In genomic region chr4:55650483-55650882, GRCh38 we compare ENCODE assay signal across 40 cellular contexts. TPM values are rescaled to one million over a fixed set of nuclear protein-coding genes. Genes with fewer than 3 reads are reported as not detected.
"Had no signal": no experiment of that assay in that cellular context is flagged by ENCODE, and none has a peak within 500 bp of the region (broad histone marks: within the 10 kb centered on the region; RNA-seq: fewer than 3 reads in every experiment).

No MANE protein-coding gene starts in this region.

- H3K27ac ChIP-seq: adrenal gland, ascending aorta, body of pancreas, brain microvascular endothelial cell, breast epithelium, cardiac muscle cell had no signal

- H3K4me1 ChIP-seq: adrenal gland, ascending aorta, body of pancreas, breast epithelium had no signal

- H3K27me3 ChIP-seq: adrenal gland, ascending aorta, body of pancreas, brain microvascular endothelial cell, breast epithelium, cardiac muscle cell had no signal

- H3K36me3 ChIP-seq: adrenal gland, ascending aorta, brain microvascular endothelial cell, breast epithelium, cardiac muscle cell had no signal

- H3K4me3 ChIP-seq: adrenal gland, ascending aorta, body of pancreas, breast epithelium, cardiac muscle cell had no signal

- FAIRE-seq: astrocyte, bronchial epithelial cell had no signal

- H3K9me3 ChIP-seq: adrenal gland, ascending aorta, body of pancreas, breast epithelium had no signal

- ATAC-seq: activated naive CD4-positive, alpha-beta T cell treated with anti-CD3 and anti-CD28 coated beads, Interleukin-2, amount 50 U/mL, for 72 hours; activated naive CD8-positive, alpha-beta T cell treated with anti-CD3 and anti-CD28 coated beads, Interleukin-2, amount 50 U/mL, for 24 hours; activated T-cell treated with anti-CD3 and anti-CD28 coated beads, Interleukin-2, amount 50 U/mL, for 4 hours; activated T-cell treated with anti-CD3 and anti-CD28 coated beads, Interleukin-2, amount 50 U/mL, for 72 hours; activated T-helper 17 cell treated with anti-CD3 and anti-CD28 coated beads, Interleukin-2, amount 50 U/mL, for 72 hours; body of pancreas had no signal

- DNase-seq: activated effector memory CD4-positive, alpha-beta T cell treated with anti-CD3 and anti-CD28 coated beads, Interleukin-2, amount 50 U/mL, for 16 hours; activated effector memory CD4-positive, alpha-beta T cell treated with Interleukin-2 at 50 U/mL for 16 hours; activated gamma-delta T cell; activated gamma-delta T cell treated with Interleukin-2 at 50 U/mL for 16 hours; activated naive CD4-positive, alpha-beta T cell; activated naive CD4-positive, alpha-beta T cell treated with anti-CD3 and anti-CD28 coated beads for 36 hours; activated naive CD4-positive, alpha-beta T cell treated with anti-CD3 and anti-CD28 coated beads, Interleukin-2, amount 10 ng/mL, durations not matched to agents 7 days and 5 days; activated naive CD4-positive, alpha-beta T cell treated with anti-CD3 and anti-CD28 coated beads, Interleukin-2, amount 50 U/mL, for 16 hours; activated naive CD4-positive, alpha-beta T cell treated with Interleukin-2 at 50 U/mL for 16 hours; activated naive CD8-positive, alpha-beta T cell treated with anti-CD3 and anti-CD28 coated beads for 36 hours; activated naive CD8-positive, alpha-beta T cell treated with anti-CD3 and anti-CD28 coated beads, Interleukin-2, amount 10 ng/mL, durations not matched to agents 7 days and 5 days; activated naive CD8-positive, alpha-beta T cell treated with anti-CD3 and anti-CD28 coated beads, Interleukin-2, amount 50 U/mL, for 24 hours; activated T-cell treated with anti-CD3 and anti-CD28 coated beads for 4 hours; activated T-cell treated with anti-CD3 and anti-CD28 coated beads, Interleukin-2, amount 50 U/mL, for 1 hour; activated T-cell treated with anti-CD3 and anti-CD28 coated beads, Interleukin-2, amount 50 U/mL, for 24 hours; activated T-cell treated with anti-CD3 and anti-CD28 coated beads, Interleukin-2, amount 50 U/mL, for 4 hours; activated T-cell treated with anti-CD3 and anti-CD28 coated beads, Interleukin-2, amount 50 U/mL, for 48 hours; activated T-cell treated with anti-CD3 and anti-CD28 coated beads, Interleukin-2, amount 50 U/mL, for 72 hours; adrenal gland; amniotic stem cell; amygdala; anterior cingulate cortex; aorta; body of pancreas; brain microvascular endothelial cell; caudate nucleus; central memory CD4-positive, alpha-beta T cell; cerebellar nuclear complex had no signal

RNA-seq across cellular contexts. Expression of gene NMU, which starts 14.4 kb away (rescaled TPM):
- total RNA-seq: activated naive CD4-positive, alpha-beta T cell treated with anti-CD3 and anti-CD28 coated beads for 36 hours; activated naive CD8-positive, alpha-beta T cell treated with anti-CD3 and anti-CD28 coated beads, Interleukin-2, amount 10 ng/mL, durations not matched to agents 7 days and 5 days; activated T-helper 1 cell treated with anti-CD3 and anti-CD28 coated beads, Interleukin-12 subunit alpha, Interleukin-12 subunit beta, Interleukin-2, Interleukin-4 antibody, amounts not matched to agents 30 ng/mL and 10 ng/mL and 1 ng/mL, durations not matched to agents 14 hours and 24 hours and 36 hours; activated T-helper 2 cell treated with anti-CD3 and anti-CD28 coated beads, Interferon-gamma antibody, Interleukin-2, Interleukin-4, amounts not matched to agents 10 μg/mL and 5 μg/mL and 100 μg/mL, durations not matched to agents 14 hours and 24 hours and 36 hours; aorta; ascending aorta; body of pancreas; breast epithelium; cardiac septum had no signal
- polyA plus RNA-seq: aorta had no signal

RNA-seq across cellular contexts. Expression of gene PDCL2, which starts 58.4 kb away (rescaled TPM):
- total RNA-seq: activated naive CD4-positive, alpha-beta T cell treated with anti-CD3 and anti-CD28 coated beads for 36 hours; activated naive CD4-positive, alpha-beta T cell treated with anti-CD3 and anti-CD28 coated beads, Interleukin-2, amount 50 U/mL, for 72 hours; activated naive CD8-positive, alpha-beta T cell treated with anti-CD3 and anti-CD28 coated beads for 36 hours; activated naive CD8-positive, alpha-beta T cell treated with anti-CD3 and anti-CD28 coated beads, Interleukin-2, amount 10 ng/mL, durations not matched to agents 7 days and 5 days; activated T-cell treated with anti-CD3 and anti-CD28 coated beads, Interleukin-2, amount 50 U/mL, for 4 hours; activated T-cell treated with anti-CD3 and anti-CD28 coated beads, Interleukin-2, amount 50 U/mL, for 72 hours; activated T-helper 1 cell treated with anti-CD3 and anti-CD28 coated beads, Interleukin-12 subunit alpha, Interleukin-12 subunit beta, Interleukin-2, Interleukin-4 antibody, amounts not matched to agents 30 ng/mL and 10 ng/mL and 1 ng/mL, durations not matched to agents 14 hours and 24 hours and 36 hours; activated T-helper 17 cell treated with anti-CD3 and anti-CD28 coated beads, Interleukin-2, amount 50 U/mL, for 72 hours; activated T-helper 2 cell treated with anti-CD3 and anti-CD28 coated beads, Interferon-gamma antibody, Interleukin-2, Interleukin-4, amounts not matched to agents 10 μg/mL and 5 μg/mL and 100 μg/mL, durations not matched to agents 14 hours and 24 hours and 36 hours; adrenal gland; aorta; ascending aorta; astrocyte; body of pancreas; breast epithelium; bronchial epithelial cell; cardiac muscle cell; cardiac septum; cerebellum had no signal
- polyA plus RNA-seq: adipose tissue, adrenal gland, aorta, cardiac muscle cell had no signal
